ENCODE assay signal across 8 cellular contexts in the genomic region with DNA sequence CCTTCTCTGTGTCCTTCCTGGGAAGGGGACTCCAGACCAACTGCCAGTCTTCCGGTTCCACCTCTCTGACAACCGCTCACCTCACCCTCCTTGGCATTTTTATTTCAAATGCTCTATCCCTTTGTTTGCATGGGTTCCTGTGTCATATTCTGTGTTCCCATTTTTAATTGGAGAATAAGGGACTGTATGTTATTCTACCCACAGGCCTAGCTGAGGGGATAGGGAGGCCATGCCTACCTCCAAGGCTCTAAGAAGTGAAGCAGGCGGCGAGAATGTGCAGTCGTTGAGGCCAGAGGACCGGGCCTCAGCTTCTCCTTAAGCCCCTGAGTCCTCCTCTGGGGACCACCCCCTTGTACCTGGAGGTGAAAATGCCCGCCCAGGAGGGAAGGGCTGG. TPM values are rescaled to one million over a fixed set of nuclear protein-coding genes. Genes with fewer than 3 reads are reported as not detected.
A peak's percentile ranks its signal among the peaks of the same experiment; 100 is the strongest.
DNase-seq lines count a peak whose midpoint lies in the region; ATAC-seq, FAIRE-seq and TF ChIP-seq lines count a peak whose summit lies in the region.

No MANE protein-coding gene starts in this region.

- FAIRE-seq in GM12891 (lab: Jason Lieb, UNC) = no peak

- H3K36me3 Mint-ChIP-seq in natural killer cell treated with Interleukin-12 subunit alpha and Interleukin-12 subunit beta and Interleukin-15 and Interleukin-18, amount 100 ng/mL, for 72 hours = peaks cover 5% of the 10 kb centered on the region

- no peaks in the 10 kb centered on the region for H3F3A ChIP-seq in MM.1S (ENCODE audit: insufficient read depth, low read length)

- no peaks in the 10 kb centered on the region for H3K27me3 Mint-ChIP-seq in natural killer cell treated with Interleukin-12 subunit alpha and Interleukin-12 subunit beta and Interleukin-15 and Interleukin-18, amount 100 ng/mL, for 72 hours

- intact Hi-C loops in dorsolateral prefrontal cortex (cut with DNase I) = loop anchor here (5.0 kb wide), 3 partner anchors 68 to 348 kb away; partner anchors contain the start of genes BRD3 (in 1 of the 2) and BRD3OS (in 1 of the 2)

- H3K9me3 Mint-ChIP-seq in natural killer cell treated with Interleukin-12 subunit alpha and Interleukin-12 subunit beta and Interleukin-15 and Interleukin-18, amount 100 ng/mL, for 72 hours = no peaks in the 10 kb centered on the region

- peak overlapping the region; percentile 97 for H3K9ac ChIP-seq in MM.1S (ENCODE audit: low read length)

- H3K79me2 ChIP-seq in MM.1S (ENCODE audit: low read length) = peaks cover 42% of the 10 kb centered on the region

- no peak for TF ChIP-seq POLR2A in GM12891 (IDR thresholded peaks at IDR 0.05; ENCODE audit: low read depth, low read length)

- TF ChIP-seq CTCF in MM.1S (IDR thresholded peaks at IDR 0.05; ENCODE audit: low read length) (no peak), dorsolateral prefrontal cortex (IDR thresholded peaks at IDR 0.05 in 54 of 56, conservative IDR thresholded peaks at IDR 0.05 in 2 of 56; ENCODE audit: low read depth in 1 of 56, partially characterized antibody in 56 of 56) (no peak)

- peak overlapping the region; percentile 94 for H2AFZ ChIP-seq in MM.1S (ENCODE audit: low read length)

- H3K4me1 Mint-ChIP-seq in natural killer cell treated with Interleukin-12 subunit alpha and Interleukin-12 subunit beta and Interleukin-15 and Interleukin-18, amount 100 ng/mL, for 72 hours (ENCODE audit: low read depth in 2 of 2) = peaks cover 11 to 31% of the 10 kb centered on the region in 2 donors

- H3K9me3 ChIP-seq in MM.1S (replicated peaks; ENCODE audit: insufficient read depth, low read length) = no peaks in the 10 kb centered on the region

- H3K27me3 ChIP-seq in MM.1S (replicated peaks; ENCODE audit: insufficient read depth, low read length) = 0 out of 2 replicates have a peak, but pooled peaks cover under 1% of the 10 kb centered on the region
- no peaks in the 10 kb centered on the region for H3K27me3 ChIP-seq in dorsolateral prefrontal cortex

- peak overlapping the region; percentile 71 to 72 for H3K27ac Mint-ChIP-seq in natural killer cell treated with Interleukin-12 subunit alpha and Interleukin-12 subunit beta and Interleukin-15 and Interleukin-18, amount 100 ng/mL, for 72 hours

- no peaks in the 10 kb centered on the region for H3K9me2 ChIP-seq in MM.1S (replicated peaks; ENCODE audit: insufficient read depth, low read length)

- no peaks in the 10 kb centered on the region; the same call in 1 of the 2 replicates for H3K36me3 ChIP-seq in MM.1S (replicated peaks; ENCODE audit: insufficient read depth, low read length)

- H3K4me3 Mint-ChIP-seq in natural killer cell treated with Interleukin-12 subunit alpha and Interleukin-12 subunit beta and Interleukin-15 and Interleukin-18, amount 100 ng/mL, for 72 hours = peak overlapping the region; percentile 87

- ATAC-seq in natural killer cell treated with Interleukin-12 subunit alpha and Interleukin-12 subunit beta and Interleukin-15 and Interleukin-18, amount 100 ng/mL, for 72 hours = no peak
- no peak for ATAC-seq in GM21576 (IDR thresholded peaks at IDR 0.05; ENCODE audit: unreplicated experiment)

- H3K4me2 ChIP-seq in MM.1S (ENCODE audit: low read depth, low read length) = peak overlapping the region; percentile 90

- H3K27ac ChIP-seq in MM.1S (ENCODE audit: low read length) = peak overlapping the region; percentile 80
- peak overlapping the region; percentile 77 to 100 (median 96) for H3K27ac ChIP-seq in dorsolateral prefrontal cortex

- H3K4me3 ChIP-seq in MM.1S (ENCODE audit: low read length) (peak overlapping the region; percentile 91), dorsolateral prefrontal cortex (peak overlapping the region; percentile 74 to 100 (median 96))

- H3K4me1 ChIP-seq in MM.1S (ENCODE audit: low read length) = peaks cover 7% of the 10 kb centered on the region; the same call in 1 of the 2 replicates

- peaks cover 11% of the 10 kb centered on the region; the same call in 1 of the 2 replicates for H4K20me1 ChIP-seq in MM.1S (ENCODE audit: insufficient read depth, low read length)

- DNase-seq in NOMO-1 treated with DMSO at 0.1 percent for 48 hours (lab: John Stamatoyannopoulos, UW; ENCODE audit: unreplicated experiment) = peak; percentile 12
- DNase-seq in NOMO-1 treated with dmso at 0.1 percent for 144 hours (lab: John Stamatoyannopoulos, UW; ENCODE audit: unreplicated experiment) = no peak
- peak; percentile 6 for DNase-seq in MM.1S
- peak in 1 of 10 donors; percentile 38 for DNase-seq in dorsolateral prefrontal cortex
- peak; percentile 15 for DNase-seq in natural killer cell treated with Interleukin-12 subunit alpha and Interleukin-12 subunit beta and Interleukin-15 and Interleukin-18, amount 100 ng/mL, for 72 hours (ENCODE audit: low spot score)
- no peak for DNase-seq in NCI-H1105 treated with DMSO at 0.1 percent for 48 hours (lab: John Stamatoyannopoulos, UW)
- DNase-seq in GM12891 (ENCODE audit: insufficient read length, low spot score) = no peak

TF ChIP-seq in GM12891, 5 proteins besides CTCF, POLR2A, EP300 and RAD21:
- no peak for TF ChIP-seq SPI1 (IDR thresholded peaks at IDR 0.05; ENCODE audit: low read depth, low read length)
- TF ChIP-seq POU2F2 (IDR thresholded peaks at IDR 0.05; ENCODE audit: low read depth, low read length) = no peak
- no peak for TF ChIP-seq POLR2AphosphoS5 (IDR thresholded peaks at IDR 0.05; ENCODE audit: low read depth, low read length)
- no peak for TF ChIP-seq PAX5 (IDR thresholded peaks at IDR 0.05; ENCODE audit: insufficient read depth, low read length, severe bottlenecking)
- no peak for TF ChIP-seq TAF1 (IDR thresholded peaks at IDR 0.05; ENCODE audit: low read depth, low read length)

RNA-seq across cellular contexts. Expression of gene WDR5, which starts 0.9 kb away (rescaled TPM):
- total RNA-seq in dorsolateral prefrontal cortex = 10 to 100 TPM; 22.8 to 42.2 (median 29.5) TPM
- total RNA-seq in natural killer cell treated with Interleukin-12 subunit alpha and Interleukin-12 subunit beta and Interleukin-15 and Interleukin-18, amount 100 ng/mL, for 72 hours = 10 to 100 TPM; 32.6 to 63.7 TPM
- polyA plus RNA-seq in GM12891 (2012; ENCODE audit: low read depth, missing spikeins) = 24.7 TPM

RNA-seq across cellular contexts. Expression of gene RNU6ATAC, which starts 29.4 kb away (rescaled TPM):
- total RNA-seq in dorsolateral prefrontal cortex = 100 to 1,000 TPM in 83 of 120 experiments, 10 to 100 TPM in 37; 25.4 to 362 (median 132) TPM
- total RNA-seq in natural killer cell treated with Interleukin-12 subunit alpha and Interleukin-12 subunit beta and Interleukin-15 and Interleukin-18, amount 100 ng/mL, for 72 hours = 10 to 100 TPM; 33.5 to 41.1 TPM
- not detected for polyA plus RNA-seq in GM12891 (2012; ENCODE audit: low read depth, missing spikeins)

Comparison
In these comparisons a context has a peak if more than half of its experiments do, and no peak if none do; other contexts are left out.
1. DNase-seq: peak in NOMO-1 treated with DMSO at 0.1 percent for 48 hours (single experiment), MM.1S (single experiment) and natural killer cell treated with Interleukin-12 subunit alpha and Interleukin-12 subunit beta and Interleukin-15 and Interleukin-18, amount 100 ng/mL, for 72 hours (single experiment); none in NOMO-1 treated with dmso at 0.1 percent for 144 hours (single experiment), NCI-H1105 treated with DMSO at 0.1 percent for 48 hours (single experiment) and GM12891 (single experiment).